In the genomic region with DNA sequence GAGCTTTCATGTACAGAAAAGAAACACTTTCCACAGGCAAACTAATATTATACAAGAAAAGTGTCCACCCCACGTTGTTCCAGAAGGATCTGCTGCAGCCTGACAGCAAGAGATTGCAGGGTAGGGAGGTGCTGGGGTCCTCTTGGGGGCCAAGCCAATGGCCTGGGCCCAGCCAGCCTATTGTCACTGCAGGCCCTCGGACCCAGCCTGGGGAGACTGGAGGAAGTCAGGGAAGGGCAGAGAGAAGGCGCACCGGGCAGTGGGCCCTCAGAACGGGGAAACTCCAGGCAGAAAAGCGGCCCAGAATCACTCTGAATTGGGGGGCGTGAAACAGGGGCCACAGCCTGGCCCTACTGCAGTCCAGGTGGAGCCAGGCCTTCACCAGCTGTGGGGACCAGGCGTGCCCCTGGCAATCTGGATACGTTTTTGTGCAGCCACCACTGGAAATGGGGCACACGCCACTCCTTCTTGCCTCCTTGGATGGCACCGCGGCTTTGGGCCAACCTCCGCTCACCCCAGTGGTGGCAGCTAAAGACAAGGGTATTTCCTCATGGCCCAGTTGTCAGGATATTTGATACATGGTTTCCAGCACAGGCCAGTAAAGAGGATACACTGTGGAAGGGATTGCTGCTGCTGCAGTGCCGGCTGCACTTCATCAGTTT, we compare ENCODE assay signal across 12 cellular contexts.
"Had no signal": no experiment of that assay in that cellular context is flagged by ENCODE, and none has a peak within 500 bp of the region (broad histone marks: within the 10 kb centered on the region; RNA-seq: fewer than 3 reads in every experiment).

No MANE protein-coding gene starts in this region.

- H3K9me3 ChIP-seq: ascending aorta, heart right ventricle, thoracic aorta had no signal

- H3K36me3 ChIP-seq: thoracic aorta had no signal

- H3K36me3 Mint-ChIP-seq: natural killer cell had no signal

- H3K27ac ChIP-seq: ascending aorta, heart right ventricle, thoracic aorta had no signal

- H3K27me3 ChIP-seq: ascending aorta, heart right ventricle had no signal

- DNase-seq: activated CD4-positive, alpha-beta T cell treated with anti-CD3 and anti-CD28 coated beads for 4 hours; activated effector memory CD4-positive, alpha-beta T cell treated with anti-CD3 and anti-CD28 coated beads, Interleukin-2, amount 50 U/mL, for 16 hours; activated naive CD8-positive, alpha-beta T cell treated with anti-CD3 and anti-CD28 coated beads, Interleukin-2, amount 50 U/mL, for 24 hours; activated T-cell treated with anti-CD3 and anti-CD28 coated beads for 4 hours; foreskin melanocyte; heart right ventricle; natural killer cell; stimulated activated CD4-positive, alpha-beta T cell treated with anti-CD3 and anti-CD28 coated beads, Interleukin-2, amount 100 ng/mL, for 48 hours; stimulated activated naive CD4-positive, alpha-beta T cell treated with Interleukin-2 at 50 U/mL for 16 hours; T-helper 9 cell had no signal

- H3K9me3 Mint-ChIP-seq: activated naive CD8-positive, alpha-beta T cell treated with anti-CD3 and anti-CD28 coated beads, Interleukin-2, amount 50 U/mL, for 24 hours; natural killer cell had no signal

- H3K27ac Mint-ChIP-seq: activated naive CD8-positive, alpha-beta T cell treated with anti-CD3 and anti-CD28 coated beads, Interleukin-2, amount 50 U/mL, for 24 hours; natural killer cell had no signal

- H3K4me3 ChIP-seq: ascending aorta, heart right ventricle, thoracic aorta had no signal

- ATAC-seq: activated naive CD8-positive, alpha-beta T cell treated with anti-CD3 and anti-CD28 coated beads, Interleukin-2, amount 50 U/mL, for 24 hours; heart right ventricle; natural killer cell had no signal

- H3K27me3 Mint-ChIP-seq: activated naive CD8-positive, alpha-beta T cell treated with anti-CD3 and anti-CD28 coated beads, Interleukin-2, amount 50 U/mL, for 24 hours had no signal

- H3K4me3 Mint-ChIP-seq: activated naive CD8-positive, alpha-beta T cell treated with anti-CD3 and anti-CD28 coated beads, Interleukin-2, amount 50 U/mL, for 24 hours; natural killer cell had no signal
